In the genomic region with DNA sequence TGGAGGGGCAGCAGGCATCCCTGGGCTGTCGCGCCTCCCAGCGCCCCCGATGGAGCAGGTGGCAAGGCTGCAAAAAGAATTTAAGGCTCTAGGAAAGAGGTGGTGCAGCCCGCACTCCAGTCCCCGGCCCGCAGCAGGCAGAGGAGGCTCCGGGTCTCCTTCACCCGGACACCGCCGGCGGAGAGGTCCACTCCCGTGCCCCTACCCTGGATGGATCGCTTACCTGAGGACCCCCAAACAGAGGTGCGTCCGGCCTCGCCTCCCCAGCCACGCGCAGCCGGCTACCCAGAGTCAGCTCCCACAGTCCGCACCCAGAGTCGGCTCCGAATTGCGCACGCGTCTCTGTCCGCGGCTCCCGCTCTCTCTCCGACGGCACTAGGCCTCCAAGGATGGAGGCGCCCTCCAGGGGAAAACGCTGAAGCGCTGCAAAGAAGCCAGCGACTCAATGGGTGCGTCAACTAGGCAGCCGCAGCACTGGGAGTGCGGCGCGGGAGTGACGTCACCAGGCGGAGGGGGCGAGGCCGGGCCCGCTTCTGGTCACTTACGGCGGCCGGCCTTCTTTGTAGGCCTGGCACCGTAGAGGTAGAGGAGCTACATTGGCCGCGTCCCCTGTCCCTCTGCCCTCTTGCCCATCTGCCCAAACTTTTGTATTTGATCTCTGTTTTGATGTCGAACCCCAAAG, we compare ENCODE assay signal across 1 cellular context.
TF ChIP-seq lines count a peak whose summit lies in the region.

A gene with protein sequence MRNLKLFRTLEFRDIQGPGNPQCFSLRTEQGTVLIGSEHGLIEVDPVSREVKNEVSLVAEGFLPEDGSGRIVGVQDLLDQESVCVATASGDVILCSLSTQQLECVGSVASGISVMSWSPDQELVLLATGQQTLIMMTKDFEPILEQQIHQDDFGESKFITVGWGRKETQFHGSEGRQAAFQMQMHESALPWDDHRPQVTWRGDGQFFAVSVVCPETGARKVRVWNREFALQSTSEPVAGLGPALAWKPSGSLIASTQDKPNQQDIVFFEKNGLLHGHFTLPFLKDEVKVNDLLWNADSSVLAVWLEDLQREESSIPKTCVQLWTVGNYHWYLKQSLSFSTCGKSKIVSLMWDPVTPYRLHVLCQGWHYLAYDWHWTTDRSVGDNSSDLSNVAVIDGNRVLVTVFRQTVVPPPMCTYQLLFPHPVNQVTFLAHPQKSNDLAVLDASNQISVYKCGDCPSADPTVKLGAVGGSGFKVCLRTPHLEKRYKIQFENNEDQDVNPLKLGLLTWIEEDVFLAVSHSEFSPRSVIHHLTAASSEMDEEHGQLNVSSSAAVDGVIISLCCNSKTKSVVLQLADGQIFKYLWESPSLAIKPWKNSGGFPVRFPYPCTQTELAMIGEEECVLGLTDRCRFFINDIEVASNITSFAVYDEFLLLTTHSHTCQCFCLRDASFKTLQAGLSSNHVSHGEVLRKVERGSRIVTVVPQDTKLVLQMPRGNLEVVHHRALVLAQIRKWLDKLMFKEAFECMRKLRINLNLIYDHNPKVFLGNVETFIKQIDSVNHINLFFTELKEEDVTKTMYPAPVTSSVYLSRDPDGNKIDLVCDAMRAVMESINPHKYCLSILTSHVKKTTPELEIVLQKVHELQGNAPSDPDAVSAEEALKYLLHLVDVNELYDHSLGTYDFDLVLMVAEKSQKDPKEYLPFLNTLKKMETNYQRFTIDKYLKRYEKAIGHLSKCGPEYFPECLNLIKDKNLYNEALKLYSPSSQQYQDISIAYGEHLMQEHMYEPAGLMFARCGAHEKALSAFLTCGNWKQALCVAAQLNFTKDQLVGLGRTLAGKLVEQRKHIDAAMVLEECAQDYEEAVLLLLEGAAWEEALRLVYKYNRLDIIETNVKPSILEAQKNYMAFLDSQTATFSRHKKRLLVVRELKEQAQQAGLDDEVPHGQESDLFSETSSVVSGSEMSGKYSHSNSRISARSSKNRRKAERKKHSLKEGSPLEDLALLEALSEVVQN (N-terminal part only) (minus strand): TSS at position 484 of the 682 bp plus-strand sequence. CDS start 2,978 bp downstream, outside the sequence.

TF ChIP-seq in K562, 482 proteins besides CTCF, POLR2A, EP300 and RAD21 (continued from another document and continues in another):
- TF ChIP-seq ZBTB1 (CRISPR knock-in tag; IDR thresholded peaks at IDR 0.05; ENCODE audit: borderline replicate concordance, low read depth) (peak; percentile 77; the same call in 1 of the 2 replicates), POLR2B (IDR thresholded peaks at IDR 0.05; ENCODE audit: low read depth, partially characterized antibody) (peak; percentile 68), FOXM1 (IDR thresholded peaks at IDR 0.05; ENCODE audit: low read depth) (no peak), FOXM1 (CRISPR knock-in tag; IDR thresholded peaks at IDR 0.05; ENCODE audit: low read depth) (0 out of 2 replicates have a peak, but pooled peaks have one; percentile 71), KAT2B (IDR thresholded peaks at IDR 0.05; ENCODE audit: low read depth, low read length) (peak; percentile 73), BCL6 (CRISPR knock-in tag; IDR thresholded peaks at IDR 0.05) (no peak), ZNF785 (CRISPR knock-in tag; IDR thresholded peaks at IDR 0.05) (no peak), HNRNPK (IDR thresholded peaks at IDR 0.05; ENCODE audit: low read depth, low read length, poor library complexity, severe bottlenecking) (no peak), SREBF1 (IDR thresholded peaks at IDR 0.05; ENCODE audit: borderline replicate concordance, low read depth, low read length) (0 out of 2 replicates have a peak, but pooled peaks have one; percentile 19), SLC30A9 (CRISPR knock-in tag; IDR thresholded peaks at IDR 0.05) (no peak), SMARCE1 (IDR thresholded peaks at IDR 0.05) (no peak), ATF1 (CRISPR knock-in tag; IDR thresholded peaks at IDR 0.05) (peak; percentile 94), ATF1 (tag; IDR thresholded peaks at IDR 0.05) (peak; percentile 99), PHF8 (IDR thresholded peaks at IDR 0.05; ENCODE audit: borderline replicate concordance, low read length) (peak; percentile 89), TAF1 (IDR thresholded peaks at IDR 0.05; ENCODE audit: control insufficient read depth, extremely low read depth, insufficient read depth, low read length, severe bottlenecking) (peak; percentile 86), KAT7 (CRISPR knock-in tag; IDR thresholded peaks at IDR 0.05; ENCODE audit: borderline replicate concordance) (peak; percentile 68; the same call in 1 of the 2 replicates)
- TF ChIP-seq, protein P1, sequence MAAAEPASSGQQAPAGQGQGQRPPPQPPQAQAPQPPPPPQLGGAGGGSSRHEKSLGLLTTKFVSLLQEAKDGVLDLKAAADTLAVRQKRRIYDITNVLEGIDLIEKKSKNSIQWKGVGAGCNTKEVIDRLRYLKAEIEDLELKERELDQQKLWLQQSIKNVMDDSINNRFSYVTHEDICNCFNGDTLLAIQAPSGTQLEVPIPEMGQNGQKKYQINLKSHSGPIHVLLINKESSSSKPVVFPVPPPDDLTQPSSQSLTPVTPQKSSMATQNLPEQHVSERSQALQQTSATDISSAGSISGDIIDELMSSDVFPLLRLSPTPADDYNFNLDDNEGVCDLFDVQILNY (CRISPR knock-in tag; IDR thresholded peaks at IDR 0.05) = no peak
- TF ChIP-seq, protein P2, sequence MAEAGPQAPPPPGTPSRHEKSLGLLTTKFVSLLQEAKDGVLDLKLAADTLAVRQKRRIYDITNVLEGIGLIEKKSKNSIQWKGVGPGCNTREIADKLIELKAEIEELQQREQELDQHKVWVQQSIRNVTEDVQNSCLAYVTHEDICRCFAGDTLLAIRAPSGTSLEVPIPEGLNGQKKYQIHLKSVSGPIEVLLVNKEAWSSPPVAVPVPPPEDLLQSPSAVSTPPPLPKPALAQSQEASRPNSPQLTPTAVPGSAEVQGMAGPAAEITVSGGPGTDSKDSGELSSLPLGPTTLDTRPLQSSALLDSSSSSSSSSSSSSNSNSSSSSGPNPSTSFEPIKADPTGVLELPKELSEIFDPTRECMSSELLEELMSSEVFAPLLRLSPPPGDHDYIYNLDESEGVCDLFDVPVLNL (CRISPR knock-in tag; IDR thresholded peaks at IDR 0.05; ENCODE audit: low read depth) = 0 out of 2 replicates have a peak, but pooled peaks have one; percentile 10
- TF ChIP-seq, protein P3, sequence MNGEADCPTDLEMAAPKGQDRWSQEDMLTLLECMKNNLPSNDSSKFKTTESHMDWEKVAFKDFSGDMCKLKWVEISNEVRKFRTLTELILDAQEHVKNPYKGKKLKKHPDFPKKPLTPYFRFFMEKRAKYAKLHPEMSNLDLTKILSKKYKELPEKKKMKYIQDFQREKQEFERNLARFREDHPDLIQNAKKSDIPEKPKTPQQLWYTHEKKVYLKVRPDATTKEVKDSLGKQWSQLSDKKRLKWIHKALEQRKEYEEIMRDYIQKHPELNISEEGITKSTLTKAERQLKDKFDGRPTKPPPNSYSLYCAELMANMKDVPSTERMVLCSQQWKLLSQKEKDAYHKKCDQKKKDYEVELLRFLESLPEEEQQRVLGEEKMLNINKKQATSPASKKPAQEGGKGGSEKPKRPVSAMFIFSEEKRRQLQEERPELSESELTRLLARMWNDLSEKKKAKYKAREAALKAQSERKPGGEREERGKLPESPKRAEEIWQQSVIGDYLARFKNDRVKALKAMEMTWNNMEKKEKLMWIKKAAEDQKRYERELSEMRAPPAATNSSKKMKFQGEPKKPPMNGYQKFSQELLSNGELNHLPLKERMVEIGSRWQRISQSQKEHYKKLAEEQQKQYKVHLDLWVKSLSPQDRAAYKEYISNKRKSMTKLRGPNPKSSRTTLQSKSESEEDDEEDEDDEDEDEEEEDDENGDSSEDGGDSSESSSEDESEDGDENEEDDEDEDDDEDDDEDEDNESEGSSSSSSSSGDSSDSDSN (IDR thresholded peaks at IDR 0.05; ENCODE audit: borderline replicate concordance in 1 of 2, low read depth in 2 of 2, low read length in 2 of 2) = peak; percentile 83 to 95; a peak in 1 of 4 replicates
- TF ChIP-seq, protein P4, sequence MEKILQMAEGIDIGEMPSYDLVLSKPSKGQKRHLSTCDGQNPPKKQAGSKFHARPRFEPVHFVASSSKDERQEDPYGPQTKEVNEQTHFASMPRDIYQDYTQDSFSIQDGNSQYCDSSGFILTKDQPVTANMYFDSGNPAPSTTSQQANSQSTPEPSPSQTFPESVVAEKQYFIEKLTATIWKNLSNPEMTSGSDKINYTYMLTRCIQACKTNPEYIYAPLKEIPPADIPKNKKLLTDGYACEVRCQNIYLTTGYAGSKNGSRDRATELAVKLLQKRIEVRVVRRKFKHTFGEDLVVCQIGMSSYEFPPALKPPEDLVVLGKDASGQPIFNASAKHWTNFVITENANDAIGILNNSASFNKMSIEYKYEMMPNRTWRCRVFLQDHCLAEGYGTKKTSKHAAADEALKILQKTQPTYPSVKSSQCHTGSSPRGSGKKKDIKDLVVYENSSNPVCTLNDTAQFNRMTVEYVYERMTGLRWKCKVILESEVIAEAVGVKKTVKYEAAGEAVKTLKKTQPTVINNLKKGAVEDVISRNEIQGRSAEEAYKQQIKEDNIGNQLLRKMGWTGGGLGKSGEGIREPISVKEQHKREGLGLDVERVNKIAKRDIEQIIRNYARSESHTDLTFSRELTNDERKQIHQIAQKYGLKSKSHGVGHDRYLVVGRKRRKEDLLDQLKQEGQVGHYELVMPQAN (IDR thresholded peaks at IDR 0.05; ENCODE audit: borderline replicate concordance) = peak; percentile 49
- TF ChIP-seq, protein P5, sequence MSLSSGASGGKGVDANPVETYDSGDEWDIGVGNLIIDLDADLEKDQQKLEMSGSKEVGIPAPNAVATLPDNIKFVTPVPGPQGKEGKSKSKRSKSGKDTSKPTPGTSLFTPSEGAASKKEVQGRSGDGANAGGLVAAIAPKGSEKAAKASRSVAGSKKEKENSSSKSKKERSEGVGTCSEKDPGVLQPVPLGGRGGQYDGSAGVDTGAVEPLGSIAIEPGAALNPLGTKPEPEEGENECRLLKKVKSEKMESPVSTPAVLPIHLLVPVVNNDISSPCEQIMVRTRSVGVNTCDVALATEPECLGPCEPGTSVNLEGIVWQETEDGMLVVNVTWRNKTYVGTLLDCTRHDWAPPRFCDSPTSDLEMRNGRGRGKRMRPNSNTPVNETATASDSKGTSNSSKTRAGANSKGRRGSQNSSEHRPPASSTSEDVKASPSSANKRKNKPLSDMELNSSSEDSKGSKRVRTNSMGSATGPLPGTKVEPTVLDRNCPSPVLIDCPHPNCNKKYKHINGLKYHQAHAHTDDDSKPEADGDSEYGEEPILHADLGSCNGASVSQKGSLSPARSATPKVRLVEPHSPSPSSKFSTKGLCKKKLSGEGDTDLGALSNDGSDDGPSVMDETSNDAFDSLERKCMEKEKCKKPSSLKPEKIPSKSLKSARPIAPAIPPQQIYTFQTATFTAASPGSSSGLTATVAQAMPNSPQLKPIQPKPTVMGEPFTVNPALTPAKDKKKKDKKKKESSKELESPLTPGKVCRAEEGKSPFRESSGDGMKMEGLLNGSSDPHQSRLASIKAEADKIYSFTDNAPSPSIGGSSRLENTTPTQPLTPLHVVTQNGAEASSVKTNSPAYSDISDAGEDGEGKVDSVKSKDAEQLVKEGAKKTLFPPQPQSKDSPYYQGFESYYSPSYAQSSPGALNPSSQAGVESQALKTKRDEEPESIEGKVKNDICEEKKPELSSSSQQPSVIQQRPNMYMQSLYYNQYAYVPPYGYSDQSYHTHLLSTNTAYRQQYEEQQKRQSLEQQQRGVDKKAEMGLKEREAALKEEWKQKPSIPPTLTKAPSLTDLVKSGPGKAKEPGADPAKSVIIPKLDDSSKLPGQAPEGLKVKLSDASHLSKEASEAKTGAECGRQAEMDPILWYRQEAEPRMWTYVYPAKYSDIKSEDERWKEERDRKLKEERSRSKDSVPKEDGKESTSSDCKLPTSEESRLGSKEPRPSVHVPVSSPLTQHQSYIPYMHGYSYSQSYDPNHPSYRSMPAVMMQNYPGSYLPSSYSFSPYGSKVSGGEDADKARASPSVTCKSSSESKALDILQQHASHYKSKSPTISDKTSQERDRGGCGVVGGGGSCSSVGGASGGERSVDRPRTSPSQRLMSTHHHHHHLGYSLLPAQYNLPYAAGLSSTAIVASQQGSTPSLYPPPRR (CRISPR knock-in tag; IDR thresholded peaks at IDR 0.05; ENCODE audit: borderline replicate concordance) = no peak; the same call in 1 of the 2 replicates
- TF ChIP-seq, protein P6, sequence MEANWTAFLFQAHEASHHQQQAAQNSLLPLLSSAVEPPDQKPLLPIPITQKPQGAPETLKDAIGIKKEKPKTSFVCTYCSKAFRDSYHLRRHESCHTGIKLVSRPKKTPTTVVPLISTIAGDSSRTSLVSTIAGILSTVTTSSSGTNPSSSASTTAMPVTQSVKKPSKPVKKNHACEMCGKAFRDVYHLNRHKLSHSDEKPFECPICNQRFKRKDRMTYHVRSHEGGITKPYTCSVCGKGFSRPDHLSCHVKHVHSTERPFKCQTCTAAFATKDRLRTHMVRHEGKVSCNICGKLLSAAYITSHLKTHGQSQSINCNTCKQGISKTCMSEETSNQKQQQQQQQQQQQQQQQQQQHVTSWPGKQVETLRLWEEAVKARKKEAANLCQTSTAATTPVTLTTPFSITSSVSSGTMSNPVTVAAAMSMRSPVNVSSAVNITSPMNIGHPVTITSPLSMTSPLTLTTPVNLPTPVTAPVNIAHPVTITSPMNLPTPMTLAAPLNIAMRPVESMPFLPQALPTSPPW (CRISPR knock-in tag; IDR thresholded peaks at IDR 0.05) = peak; percentile 99
- TF ChIP-seq, protein P7, sequence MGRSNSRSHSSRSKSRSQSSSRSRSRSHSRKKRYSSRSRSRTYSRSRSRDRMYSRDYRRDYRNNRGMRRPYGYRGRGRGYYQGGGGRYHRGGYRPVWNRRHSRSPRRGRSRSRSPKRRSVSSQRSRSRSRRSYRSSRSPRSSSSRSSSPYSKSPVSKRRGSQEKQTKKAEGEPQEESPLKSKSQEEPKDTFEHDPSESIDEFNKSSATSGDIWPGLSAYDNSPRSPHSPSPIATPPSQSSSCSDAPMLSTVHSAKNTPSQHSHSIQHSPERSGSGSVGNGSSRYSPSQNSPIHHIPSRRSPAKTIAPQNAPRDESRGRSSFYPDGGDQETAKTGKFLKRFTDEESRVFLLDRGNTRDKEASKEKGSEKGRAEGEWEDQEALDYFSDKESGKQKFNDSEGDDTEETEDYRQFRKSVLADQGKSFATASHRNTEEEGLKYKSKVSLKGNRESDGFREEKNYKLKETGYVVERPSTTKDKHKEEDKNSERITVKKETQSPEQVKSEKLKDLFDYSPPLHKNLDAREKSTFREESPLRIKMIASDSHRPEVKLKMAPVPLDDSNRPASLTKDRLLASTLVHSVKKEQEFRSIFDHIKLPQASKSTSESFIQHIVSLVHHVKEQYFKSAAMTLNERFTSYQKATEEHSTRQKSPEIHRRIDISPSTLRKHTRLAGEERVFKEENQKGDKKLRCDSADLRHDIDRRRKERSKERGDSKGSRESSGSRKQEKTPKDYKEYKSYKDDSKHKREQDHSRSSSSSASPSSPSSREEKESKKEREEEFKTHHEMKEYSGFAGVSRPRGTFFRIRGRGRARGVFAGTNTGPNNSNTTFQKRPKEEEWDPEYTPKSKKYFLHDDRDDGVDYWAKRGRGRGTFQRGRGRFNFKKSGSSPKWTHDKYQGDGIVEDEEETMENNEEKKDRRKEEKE (IDR thresholded peaks at IDR 0.05; ENCODE audit: borderline replicate concordance in 1 of 2, control insufficient read depth in 1 of 2, low read depth in 2 of 2, low read length in 1 of 2) = no peak
- TF ChIP-seq, protein P8, sequence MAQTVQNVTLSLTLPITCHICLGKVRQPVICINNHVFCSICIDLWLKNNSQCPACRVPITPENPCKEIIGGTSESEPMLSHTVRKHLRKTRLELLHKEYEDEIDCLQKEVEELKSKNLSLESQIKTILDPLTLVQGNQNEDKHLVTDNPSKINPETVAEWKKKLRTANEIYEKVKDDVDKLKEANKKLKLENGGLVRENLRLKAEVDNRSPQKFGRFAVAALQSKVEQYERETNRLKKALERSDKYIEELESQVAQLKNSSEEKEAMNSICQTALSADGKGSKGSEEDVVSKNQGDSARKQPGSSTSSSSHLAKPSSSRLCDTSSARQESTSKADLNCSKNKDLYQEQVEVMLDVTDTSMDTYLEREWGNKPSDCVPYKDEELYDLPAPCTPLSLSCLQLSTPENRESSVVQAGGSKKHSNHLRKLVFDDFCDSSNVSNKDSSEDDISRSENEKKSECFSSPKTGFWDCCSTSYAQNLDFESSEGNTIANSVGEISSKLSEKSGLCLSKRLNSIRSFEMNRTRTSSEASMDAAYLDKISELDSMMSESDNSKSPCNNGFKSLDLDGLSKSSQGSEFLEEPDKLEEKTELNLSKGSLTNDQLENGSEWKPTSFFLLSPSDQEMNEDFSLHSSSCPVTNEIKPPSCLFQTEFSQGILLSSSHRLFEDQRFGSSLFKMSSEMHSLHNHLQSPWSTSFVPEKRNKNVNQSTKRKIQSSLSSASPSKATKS (CRISPR knock-in tag; IDR thresholded peaks at IDR 0.05) = no peak
